13 cellular contexts compared by ENCODE assay signal in the genomic region with DNA sequence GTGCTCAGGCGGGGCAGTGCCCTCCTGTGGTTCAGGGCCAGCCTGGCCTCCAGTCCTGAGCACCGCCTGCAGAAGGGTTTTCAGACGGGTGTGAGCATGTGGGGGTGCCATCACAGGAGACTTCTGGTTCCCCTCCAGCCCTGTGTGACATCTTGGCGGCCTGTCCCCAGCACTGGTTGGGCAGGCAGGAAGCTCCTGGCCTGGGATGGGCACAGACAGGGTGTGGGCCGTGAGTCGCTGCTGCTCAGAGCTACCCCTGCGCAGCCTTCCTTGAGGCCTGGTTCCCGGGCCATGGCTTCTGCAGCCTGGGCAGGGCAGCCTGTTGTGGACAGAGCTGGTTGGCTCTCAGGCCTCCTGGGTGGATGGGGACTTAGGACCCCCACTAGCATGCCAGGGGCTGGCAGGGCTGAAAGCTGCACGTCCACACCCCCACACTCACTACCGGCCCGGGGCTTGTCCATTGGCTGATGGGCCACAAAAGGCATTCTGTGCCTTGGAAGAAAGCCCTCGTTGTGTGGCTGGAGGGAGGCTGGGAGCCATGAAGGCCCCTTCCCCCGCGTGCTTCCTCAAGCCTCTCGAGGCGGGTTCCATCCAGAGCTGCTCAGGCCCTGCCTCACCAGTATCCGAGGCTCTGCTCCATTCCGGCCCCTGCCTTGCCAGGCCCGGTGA. TPM values are rescaled to one million over a fixed set of nuclear protein-coding genes. Genes with fewer than 3 reads are reported as not detected.
DNase-seq lines count a peak whose midpoint lies in the region; TF ChIP-seq lines count a peak whose summit lies in the region.
"Had no signal": no experiment of that assay in that cellular context is flagged by ENCODE, and none has a peak within 500 bp of the region (broad histone marks: within the 10 kb centered on the region; RNA-seq: fewer than 3 reads in every experiment).

No MANE protein-coding gene starts in this region.

- no peaks in the 10 kb centered on the region for H3K27me3 ChIP-seq in HL-60 (ENCODE audit: insufficient read depth, poor library complexity, severe bottlenecking)
- no peaks in the 10 kb centered on the region for H3K27me3 ChIP-seq in stomach

- TF ChIP-seq POLR2A in stomach (IDR thresholded peaks at IDR 0.05): no peak

- H3K4me1 ChIP-seq in stomach: peaks cover 79 to 100% (median 98%) of the 10 kb centered on the region in 4 donors

- H3K27ac ChIP-seq in HL-60 (replicated peaks): 0 out of 2 replicates have a peak overlapping the region, but pooled peaks have one; percentile 6
- H3K27ac ChIP-seq in stomach: peak overlapping the region in 4 of 5 donors; percentile 17 to 86 (median 51)

- WGBS in stomach, 5 donors: 68 to 75% (median 70%) methylated on average over 9 to 19 of the region's 19 CpGs

- no peak overlapping the region for H3K4me3 Mint-ChIP-seq in brain
- no peak overlapping the region for H3K4me3 Mint-ChIP-seq in activated CD4-positive, alpha-beta memory T cell treated with anti-CD3 and anti-CD28 coated beads for 36 hours
- no peak overlapping the region for H3K4me3 Mint-ChIP-seq in Calu3 (ENCODE audit: low read depth, unreplicated experiment)
- H3K4me3 Mint-ChIP-seq: activated naive CD8-positive, alpha-beta T cell treated with anti-CD3 and anti-CD28 coated beads for 36 hours; mesothelial cell of epicardium had no signal

- no TSS peak for BruUV-seq in Calu3 (replicated peaks; lab: Mats Ljungman, UMichigan)

- CTCF ChIA-PET in activated CD4-positive, alpha-beta memory T cell treated with anti-CD3 and anti-CD28 coated beads for 36 hours (lab: Charles Lee): no interaction called here
- CTCF ChIA-PET in Calu3 (lab: Charles Lee): no interaction called here

- H3K4me1 Mint-ChIP-seq in brain (peaks cover 78% of the 10 kb centered on the region), Calu3 (ENCODE audit: low read depth, unreplicated experiment) (peaks cover 17% of the 10 kb centered on the region)
- peaks cover 28% of the 10 kb centered on the region for H3K4me1 Mint-ChIP-seq in activated CD4-positive, alpha-beta memory T cell treated with anti-CD3 and anti-CD28 coated beads for 36 hours (ENCODE audit: low read depth)

- no peak overlapping the region for H3K4me3 ChIP-seq in HL-60 (replicated peaks; ENCODE audit: insufficient read depth, low read length)
- no peak overlapping the region for H3K4me3 ChIP-seq in stomach

- TF ChIP-seq CTCF in HL-60 (IDR thresholded peaks at IDR 0.05; ENCODE audit: insufficient read depth, low read length) (no peak), brain (conservative IDR thresholded peaks at IDR 0.05) (no peak), stomach (IDR thresholded peaks at IDR 0.05) (no peak), Calu3 (IDR thresholded peaks at IDR 0.05; ENCODE audit: unreplicated experiment) (no peak), GM10266 (IDR thresholded peaks at IDR 0.05; ENCODE audit: control insufficient read depth, insufficient read depth, low read depth, missing control alignments) (no peak)

- POLR2A ChIA-PET in activated CD4-positive, alpha-beta memory T cell treated with anti-CD3 and anti-CD28 coated beads for 36 hours (lab: Charles Lee): interaction anchor here (0.5 kb wide), 1 partner anchor 21 kb away, joined by 3 read pairs; no protein-coding TSS in a partner anchor

- TF ChIP-seq EP300 in stomach (IDR thresholded peaks at IDR 0.05): no peak

- no peaks in the 10 kb centered on the region for H3K36me3 Mint-ChIP-seq in brain
- H3K36me3 Mint-ChIP-seq in activated CD4-positive, alpha-beta memory T cell treated with anti-CD3 and anti-CD28 coated beads for 36 hours: no peaks in the 10 kb centered on the region
- peaks cover 6% of the 10 kb centered on the region for H3K36me3 Mint-ChIP-seq in Calu3 (ENCODE audit: insufficient read depth, unreplicated experiment)
- H3K36me3 Mint-ChIP-seq: activated naive CD8-positive, alpha-beta T cell treated with anti-CD3 and anti-CD28 coated beads for 36 hours; mesothelial cell of epicardium had no signal

- no peaks in the 10 kb centered on the region for H3K36me3 ChIP-seq in stomach

- no peaks in the 10 kb centered on the region for H3K9me3 Mint-ChIP-seq in brain
- no peaks in the 10 kb centered on the region for H3K9me3 Mint-ChIP-seq in activated CD4-positive, alpha-beta memory T cell treated with anti-CD3 and anti-CD28 coated beads for 36 hours
- H3K9me3 Mint-ChIP-seq in Calu3 (ENCODE audit: low read depth, unreplicated experiment): no peaks in the 10 kb centered on the region
- H3K9me3 Mint-ChIP-seq: activated naive CD8-positive, alpha-beta T cell treated with anti-CD3 and anti-CD28 coated beads for 36 hours; mesothelial cell of epicardium had no signal

- DNase-seq in HL-60 (ENCODE audit: low read depth in 1 of 2, low spot score in 1 of 2) (no peak), islet precursor cell (peak; percentile 61), stomach (no peak), NCI-H146 (lab: John Stamatoyannopoulos, UW) (no peak), Calu3 (no peak), GM10266 (ENCODE audit: extremely low spot score) (no peak)
- no peak for DNase-seq in activated CD4-positive, alpha-beta memory T cell treated with anti-CD3 and anti-CD28 coated beads for 36 hours
- DNase-seq: activated CD4-positive, alpha-beta T cell treated with anti-CD3 and anti-CD28 coated beads, Interleukin-2, amount 50 U/mL, for 1 hour; activated naive CD8-positive, alpha-beta T cell treated with anti-CD3 and anti-CD28 coated beads for 36 hours; NCI-H187; stimulated activated CD4-positive, alpha-beta T cell treated with anti-CD3 and anti-CD28 coated beads, Interleukin-4, amount 100 ng/mL, for 24 hours had no signal

- H3K9me3 ChIP-seq in stomach: no peaks in the 10 kb centered on the region

- H3K27ac Mint-ChIP-seq in brain: peak overlapping the region in 3 of 5 experiments; percentile 45 to 89 (median 54)
- no peak overlapping the region for H3K27ac Mint-ChIP-seq in activated CD4-positive, alpha-beta memory T cell treated with anti-CD3 and anti-CD28 coated beads for 36 hours
- no peak overlapping the region for H3K27ac Mint-ChIP-seq in Calu3 (ENCODE audit: unreplicated experiment)
- H3K27ac Mint-ChIP-seq: activated naive CD8-positive, alpha-beta T cell treated with anti-CD3 and anti-CD28 coated beads for 36 hours; mesothelial cell of epicardium had no signal

- H3K27me3 Mint-ChIP-seq in brain (peaks cover 3% of the 10 kb centered on the region), Calu3 (ENCODE audit: unreplicated experiment) (no peaks in the 10 kb centered on the region)
- peaks cover 3% of the 10 kb centered on the region for H3K27me3 Mint-ChIP-seq in activated CD4-positive, alpha-beta memory T cell treated with anti-CD3 and anti-CD28 coated beads for 36 hours

- intact Hi-C loops in stomach (cut with DNase I; ENCODE audit: low total_unique reads): no loop called here
- intact Hi-C loops in activated CD4-positive, alpha-beta memory T cell treated with anti-CD3 and anti-CD28 coated beads for 36 hours (cut with micrococcal nuclease): no loop called here
- intact Hi-C loops in Calu3 (cut with micrococcal nuclease; ENCODE audit: unreplicated experiment): no loop called here

RNA-seq across cellular contexts. Expression of a gene that starts 58.7 kb away (rescaled TPM):
- 29.9 TPM for polyA plus RNA-seq in brain (ENCODE audit: insufficient read depth, low read depth, low replicate concordance)
- total RNA-seq in stomach: 10 to 100 TPM; 14.0 to 68.4 (median 35.9) TPM
- 10 to 100 TPM; 17.4 to 34.1 (median 24.4) TPM for polyA plus RNA-seq in stomach
- 10 to 100 TPM; 22.1 to 22.5 TPM for total RNA-seq in activated CD4-positive, alpha-beta memory T cell treated with anti-CD3 and anti-CD28 coated beads for 36 hours
- 15.0 and 20.4 TPM in 2 replicates for total RNA-seq in Calu3 (2022)

Comparison
In these comparisons a context has a peak if more than half of its experiments do, and no peak if none do; other contexts are left out.
1. H3K27ac Mint-ChIP-seq: peak in brain (3 of 5); none in activated CD4-positive, alpha-beta memory T cell treated with anti-CD3 and anti-CD28 coated beads for 36 hours (single experiment) and Calu3 (single experiment).